Comparison of ENCODE assay signal across 1 cellular context in the genomic region with DNA sequence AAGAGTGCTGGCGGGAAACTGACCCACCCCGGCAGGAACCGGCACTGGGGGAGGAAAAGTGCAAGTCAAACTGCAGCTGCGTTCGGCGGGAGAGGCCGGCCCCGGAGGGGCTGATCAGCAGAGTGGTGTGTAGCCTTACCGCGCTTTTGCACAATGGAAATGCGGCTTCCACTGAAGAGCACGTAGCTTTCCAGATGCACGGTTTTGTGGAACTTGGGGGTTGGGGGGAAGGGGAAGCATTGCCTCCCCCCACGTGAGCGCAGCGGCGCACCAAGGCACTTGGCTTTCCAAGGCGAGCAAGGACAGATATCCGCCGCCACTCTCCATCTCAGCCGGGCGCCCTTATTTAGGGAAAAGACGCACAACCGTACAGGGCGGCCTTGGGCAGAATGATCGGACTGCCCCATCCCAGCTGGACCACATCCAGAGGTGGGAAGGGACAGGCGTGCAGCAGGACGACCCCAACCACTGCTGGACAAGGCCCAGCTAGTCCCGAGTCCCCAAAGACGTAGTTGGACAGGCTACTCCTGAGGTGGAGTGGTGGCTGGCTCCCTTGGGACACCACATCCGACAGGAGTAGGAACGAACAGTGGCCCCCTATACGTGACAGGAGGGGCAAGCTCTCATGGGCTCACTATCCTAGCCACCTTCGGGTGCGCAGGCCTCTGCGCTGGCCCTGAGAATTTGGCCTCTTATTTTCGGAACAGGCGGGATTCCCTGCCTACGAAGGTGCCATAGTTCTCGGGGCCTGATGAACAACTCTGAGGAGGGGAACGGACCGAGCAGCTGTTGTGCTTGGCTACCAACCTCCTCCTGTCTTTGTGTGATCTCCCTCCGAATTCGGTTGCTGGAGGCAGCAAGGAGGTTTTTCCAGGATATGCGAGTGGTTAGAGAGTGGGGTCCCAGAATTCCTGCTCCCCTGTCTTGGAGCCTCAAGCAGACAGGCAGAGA.
TF ChIP-seq lines count a peak whose summit lies in the region.

No MANE protein-coding gene starts in this region.

TF ChIP-seq in H1, 55 proteins besides CTCF, POLR2A, EP300 and RAD21:
- TF ChIP-seq, protein P1, sequence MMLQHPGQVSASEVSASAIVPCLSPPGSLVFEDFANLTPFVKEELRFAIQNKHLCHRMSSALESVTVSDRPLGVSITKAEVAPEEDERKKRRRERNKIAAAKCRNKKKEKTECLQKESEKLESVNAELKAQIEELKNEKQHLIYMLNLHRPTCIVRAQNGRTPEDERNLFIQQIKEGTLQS (IDR thresholded peaks at IDR 0.05; ENCODE audit: insufficient read depth, low read depth, low read length): no peak
- TF ChIP-seq, protein P2, sequence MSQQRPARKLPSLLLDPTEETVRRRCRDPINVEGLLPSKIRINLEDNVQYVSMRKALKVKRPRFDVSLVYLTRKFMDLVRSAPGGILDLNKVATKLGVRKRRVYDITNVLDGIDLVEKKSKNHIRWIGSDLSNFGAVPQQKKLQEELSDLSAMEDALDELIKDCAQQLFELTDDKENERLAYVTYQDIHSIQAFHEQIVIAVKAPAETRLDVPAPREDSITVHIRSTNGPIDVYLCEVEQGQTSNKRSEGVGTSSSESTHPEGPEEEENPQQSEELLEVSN (IDR thresholded peaks at IDR 0.05): no peak; the same call in 1 of the 2 replicates
- TF ChIP-seq, protein P3, sequence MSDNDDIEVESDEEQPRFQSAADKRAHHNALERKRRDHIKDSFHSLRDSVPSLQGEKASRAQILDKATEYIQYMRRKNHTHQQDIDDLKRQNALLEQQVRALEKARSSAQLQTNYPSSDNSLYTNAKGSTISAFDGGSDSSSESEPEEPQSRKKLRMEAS (IDR thresholded peaks at IDR 0.05): no peak
- TF ChIP-seq CREB1 (IDR thresholded peaks at IDR 0.05) (no peak), SUZ12 (IDR thresholded peaks at IDR 0.05; ENCODE audit: low read length) (peak; percentile 88), CBX8 (IDR thresholded peaks at IDR 0.05; ENCODE audit: borderline replicate concordance, low read depth, low read length) (0 out of 2 replicates have a peak, but pooled peaks have one; percentile 97), EZH2 (IDR thresholded peaks at IDR 0.05; ENCODE audit: low read depth, low read length, severe bottlenecking) (peak; percentile 96), RXRA (IDR thresholded peaks at IDR 0.05; ENCODE audit: insufficient read depth, low read depth, low read length) (no peak), TBP (IDR thresholded peaks at IDR 0.05; ENCODE audit: low read depth, low read length) (no peak), ZNF274 (IDR thresholded peaks at IDR 0.05; ENCODE audit: borderline replicate concordance, extremely low read depth, low read length) (no peak), RNF2 (IDR thresholded peaks at IDR 0.05; ENCODE audit: borderline replicate concordance, low read depth, low read length, missing control alignments, poor library complexity, severe bottlenecking) (peak; percentile 54)
